In the genomic region with DNA sequence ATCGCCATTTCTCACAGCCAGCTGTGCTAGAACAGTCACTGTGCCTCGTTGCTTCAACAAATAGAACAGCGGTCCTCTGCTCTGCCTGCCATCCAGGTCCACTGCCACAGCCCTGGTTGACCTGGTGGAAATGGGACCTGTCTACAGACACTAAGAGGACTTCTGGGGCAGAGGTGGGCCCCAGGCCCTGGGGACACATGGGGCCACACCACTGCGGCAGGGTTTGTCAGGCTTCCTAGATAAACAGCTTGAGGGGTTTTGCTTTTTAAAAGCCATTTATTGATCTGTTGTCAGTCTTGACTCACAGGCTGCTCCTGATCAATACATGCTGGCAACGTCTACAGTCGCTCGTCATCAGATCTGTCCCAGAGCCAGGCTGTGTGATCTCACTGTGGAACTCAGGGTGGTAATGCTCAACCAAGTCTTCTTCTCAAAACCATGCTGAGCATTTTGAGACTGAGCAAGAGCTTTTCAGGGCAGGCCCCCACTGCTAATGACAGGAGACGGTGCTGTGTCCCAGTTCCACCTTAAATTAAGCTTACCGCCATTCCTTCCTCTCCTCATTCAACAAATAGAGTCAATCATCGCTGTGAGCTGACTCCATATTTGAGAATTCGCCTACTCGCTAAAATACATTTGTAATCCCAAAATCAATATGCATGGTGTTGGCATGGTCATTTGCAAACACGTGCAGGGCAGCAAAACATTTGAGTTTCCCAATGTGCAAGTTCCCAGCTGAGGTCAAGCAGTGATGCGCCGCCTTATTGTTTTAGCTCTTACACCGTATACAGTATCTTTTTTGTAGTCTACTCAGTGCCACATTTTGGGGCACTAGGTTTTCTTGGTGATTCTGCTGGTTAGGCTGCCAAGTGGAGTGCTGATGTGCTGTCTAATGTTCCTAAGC, we compare ENCODE assay signal across 19 cellular contexts.
"Had no signal": no experiment of that assay in that cellular context is flagged by ENCODE, and none has a peak within 500 bp of the region (broad histone marks: within the 10 kb centered on the region; RNA-seq: fewer than 3 reads in every experiment).

No MANE protein-coding gene starts in this region.

- H3K9me3 ChIP-seq: breast epithelium, gastrocnemius medialis, heart right ventricle, left lung, ovary, thyroid gland had no signal

- ATAC-seq: activated naive CD8-positive, alpha-beta T cell treated with anti-CD3 and anti-CD28 coated beads, Interleukin-2, amount 50 U/mL, for 24 hours; gastrocnemius medialis; heart right ventricle; left lung; stimulated activated memory B cell treated with anti-CD40 and anti-IgM and Interleukin-4, amounts not matched to agents 10 μg/mL and 1 μg/mL and 100 μg/mL, for 72 hours; T-cell had no signal

- H3K27ac Mint-ChIP-seq: activated naive CD8-positive, alpha-beta T cell treated with anti-CD3 and anti-CD28 coated beads, Interleukin-2, amount 50 U/mL, for 24 hours; activated T-helper 1 cell treated with anti-CD3 and anti-CD28 coated beads, Interleukin-12 subunit alpha, Interleukin-12 subunit beta, Interleukin-2, Interleukin-4 antibody, amounts not matched to agents 30 ng/mL and 10 ng/mL and 1 ng/mL, durations not matched to agents 14 hours and 24 hours and 36 hours; endodermal cell; nephron progenitor cell; stimulated activated memory B cell treated with anti-CD40 and anti-IgM and Interleukin-4, amounts not matched to agents 10 μg/mL and 1 μg/mL and 100 μg/mL, for 72 hours; T-cell had no signal

- H3K4me1 Mint-ChIP-seq: stimulated activated memory B cell treated with anti-CD40 and anti-IgM and Interleukin-4, amounts not matched to agents 10 μg/mL and 1 μg/mL and 100 μg/mL, for 72 hours had no signal

- H3K4me3 ChIP-seq: breast epithelium, gastrocnemius medialis, heart right ventricle, left lung, ovary, thyroid gland had no signal

- H3K36me3 ChIP-seq: breast epithelium, gastrocnemius medialis, heart right ventricle, ovary, thyroid gland had no signal

- H3K27ac ChIP-seq: gastrocnemius medialis, ovary had no signal

- H3K27me3 ChIP-seq: breast epithelium, gastrocnemius medialis, heart right ventricle, left lung, ovary, thyroid gland had no signal

- DNase-seq: activated CD4-positive, alpha-beta T cell treated with anti-CD3 and anti-CD28 coated beads, Interleukin-2, amount 50 U/mL, for 1 hour; activated naive CD4-positive, alpha-beta T cell treated with Interleukin-2 at 50 U/mL for 16 hours; activated naive CD8-positive, alpha-beta T cell treated with anti-CD3 and anti-CD28 coated beads, Interleukin-2, amount 50 U/mL, for 24 hours; aorta; dermis blood vessel endothelial cell; endodermal cell; gastrocnemius medialis; heart right ventricle; left lung; mesendoderm; nephron progenitor cell; ovary; stimulated activated CD4-positive, alpha-beta T cell treated with anti-CD3 and anti-CD28 coated beads, Interleukin-2, amount 100 ng/mL, for 48 hours; T-cell; T-helper 9 cell; thyroid gland had no signal

- H3K4me3 Mint-ChIP-seq: activated naive CD8-positive, alpha-beta T cell treated with anti-CD3 and anti-CD28 coated beads, Interleukin-2, amount 50 U/mL, for 24 hours; activated T-helper 1 cell treated with anti-CD3 and anti-CD28 coated beads, Interleukin-12 subunit alpha, Interleukin-12 subunit beta, Interleukin-2, Interleukin-4 antibody, amounts not matched to agents 30 ng/mL and 10 ng/mL and 1 ng/mL, durations not matched to agents 14 hours and 24 hours and 36 hours; endodermal cell; nephron progenitor cell; stimulated activated memory B cell treated with anti-CD40 and anti-IgM and Interleukin-4, amounts not matched to agents 10 μg/mL and 1 μg/mL and 100 μg/mL, for 72 hours; T-cell had no signal

- H3K36me3 Mint-ChIP-seq: stimulated activated memory B cell treated with anti-CD40 and anti-IgM and Interleukin-4, amounts not matched to agents 10 μg/mL and 1 μg/mL and 100 μg/mL, for 72 hours; T-cell had no signal

- H3K9me3 Mint-ChIP-seq: activated naive CD8-positive, alpha-beta T cell treated with anti-CD3 and anti-CD28 coated beads, Interleukin-2, amount 50 U/mL, for 24 hours; activated T-helper 1 cell treated with anti-CD3 and anti-CD28 coated beads, Interleukin-12 subunit alpha, Interleukin-12 subunit beta, Interleukin-2, Interleukin-4 antibody, amounts not matched to agents 30 ng/mL and 10 ng/mL and 1 ng/mL, durations not matched to agents 14 hours and 24 hours and 36 hours; endodermal cell; nephron progenitor cell; stimulated activated memory B cell treated with anti-CD40 and anti-IgM and Interleukin-4, amounts not matched to agents 10 μg/mL and 1 μg/mL and 100 μg/mL, for 72 hours; T-cell had no signal

- H3K27me3 Mint-ChIP-seq: activated naive CD8-positive, alpha-beta T cell treated with anti-CD3 and anti-CD28 coated beads, Interleukin-2, amount 50 U/mL, for 24 hours; T-cell had no signal
